Comparison of ENCODE assay signal across 28 cellular contexts in the genomic region with DNA sequence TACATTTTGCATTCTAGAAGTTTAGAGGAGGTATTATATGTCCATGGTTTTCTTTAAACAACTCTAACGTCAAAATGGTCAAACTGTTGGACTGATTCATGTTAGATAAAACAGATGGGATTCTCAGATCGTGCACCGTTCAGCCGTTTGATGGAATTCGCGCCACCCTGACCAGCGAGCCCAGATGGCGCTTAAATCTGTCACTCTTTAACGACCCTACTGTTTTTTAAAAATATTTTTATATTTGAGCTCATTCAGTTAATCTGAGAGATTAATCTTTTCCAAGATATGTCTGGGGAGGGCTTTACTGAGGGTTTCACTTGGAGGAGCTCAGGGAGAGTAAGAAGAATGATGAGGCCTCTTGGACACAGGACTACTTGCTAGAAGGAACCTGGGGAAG.
"Had no signal": no experiment of that assay in that cellular context is flagged by ENCODE, and none has a peak within 500 bp of the region (broad histone marks: within the 10 kb centered on the region; RNA-seq: fewer than 3 reads in every experiment).

No MANE protein-coding gene starts in this region.

- DNase-seq: activated CD4-positive, alpha-beta memory T cell treated with anti-CD3 and anti-CD28 coated beads, Interleukin-2, amount 10 ng/mL, durations not matched to agents 7 days and 5 days; activated CD4-positive, alpha-beta T cell treated with anti-CD3 and anti-CD28 coated beads, Interleukin-2, amount 10 ng/mL, durations not matched to agents 24 days and 14 days; activated CD8-positive, alpha-beta memory T cell treated with anti-CD3 and anti-CD28 coated beads, Interleukin-2, amount 50 U/mL, for 48 hours; activated gamma-delta T cell; activated naive CD4-positive, alpha-beta T cell treated with anti-CD3 and anti-CD28 coated beads, Interleukin-2, amount 10 ng/mL, durations not matched to agents 7 days and 5 days; activated naive CD8-positive, alpha-beta T cell treated with anti-CD3 and anti-CD28 coated beads, Interleukin-2, amount 10 ng/mL, durations not matched to agents 7 days and 5 days; activated T-cell treated with anti-CD3 and anti-CD28 coated beads, Interleukin-2, amount 50 U/mL, for 24 hours; dermis blood vessel endothelial cell; effector CD4-positive, alpha-beta T cell; esophagus squamous epithelium; foreskin melanocyte; heart right ventricle; midbrain; naive thymus-derived CD8-positive, alpha-beta T cell; posterior cingulate gyrus; right cardiac atrium; stimulated activated CD4-positive, alpha-beta T cell treated with anti-CD3 and anti-CD28 coated beads, Interleukin-15, amount 100 ng/mL, for 24 hours; stimulated activated CD4-positive, alpha-beta T cell treated with anti-CD3 and anti-CD28 coated beads, Interleukin-2, amount 100 ng/mL, for 24 hours; stimulated activated naive B cell treated with anti-CD40 and anti-IgM and Interleukin-4, amounts not matched to agents 10 μg/mL and 1 μg/mL and 100 μg/mL, for 72 hours; stomach; T-helper 9 cell; thyroid gland; upper lobe of right lung; WERI-Rb-1 had no signal

- H3K4me3 Mint-ChIP-seq: activated CD4-positive, alpha-beta memory T cell treated with anti-CD3 and anti-CD28 coated beads, Interleukin-2, amount 10 ng/mL, durations not matched to agents 7 days and 5 days; activated CD4-positive, alpha-beta T cell treated with anti-CD3 and anti-CD28 coated beads, Interleukin-2, amount 10 ng/mL, durations not matched to agents 24 days and 14 days; activated naive CD4-positive, alpha-beta T cell treated with anti-CD3 and anti-CD28 coated beads, Interleukin-2, amount 10 ng/mL, durations not matched to agents 7 days and 5 days; activated naive CD8-positive, alpha-beta T cell treated with anti-CD3 and anti-CD28 coated beads, Interleukin-2, amount 10 ng/mL, durations not matched to agents 7 days and 5 days; activated T-cell treated with anti-CD3 and anti-CD28 coated beads, Interleukin-2, amount 50 U/mL, for 24 hours; memory B cell; naive thymus-derived CD8-positive, alpha-beta T cell; neural crest cell; stimulated activated naive B cell treated with anti-CD40 and anti-IgM and Interleukin-4, amounts not matched to agents 10 μg/mL and 1 μg/mL and 100 μg/mL, for 72 hours had no signal

- H3K27ac Mint-ChIP-seq: activated CD4-positive, alpha-beta memory T cell treated with anti-CD3 and anti-CD28 coated beads, Interleukin-2, amount 10 ng/mL, durations not matched to agents 7 days and 5 days; activated CD4-positive, alpha-beta T cell treated with anti-CD3 and anti-CD28 coated beads, Interleukin-2, amount 10 ng/mL, durations not matched to agents 24 days and 14 days; activated naive CD4-positive, alpha-beta T cell treated with anti-CD3 and anti-CD28 coated beads, Interleukin-2, amount 10 ng/mL, durations not matched to agents 7 days and 5 days; activated naive CD8-positive, alpha-beta T cell treated with anti-CD3 and anti-CD28 coated beads, Interleukin-2, amount 10 ng/mL, durations not matched to agents 7 days and 5 days; activated T-cell treated with anti-CD3 and anti-CD28 coated beads, Interleukin-2, amount 50 U/mL, for 24 hours; memory B cell; naive thymus-derived CD8-positive, alpha-beta T cell; stimulated activated naive B cell treated with anti-CD40 and anti-IgM and Interleukin-4, amounts not matched to agents 10 μg/mL and 1 μg/mL and 100 μg/mL, for 72 hours had no signal

- H3K4me1 Mint-ChIP-seq: activated CD4-positive, alpha-beta memory T cell treated with anti-CD3 and anti-CD28 coated beads, Interleukin-2, amount 10 ng/mL, durations not matched to agents 7 days and 5 days; activated CD4-positive, alpha-beta T cell treated with anti-CD3 and anti-CD28 coated beads, Interleukin-2, amount 10 ng/mL, durations not matched to agents 24 days and 14 days; activated naive CD4-positive, alpha-beta T cell treated with anti-CD3 and anti-CD28 coated beads, Interleukin-2, amount 10 ng/mL, durations not matched to agents 7 days and 5 days had no signal

- ATAC-seq: activated CD4-positive, CD25-positive, alpha-beta regulatory T cell treated with anti-CD3 and anti-CD28 coated beads, Interleukin-2, amount 50 U/mL, for 24 hours; heart right ventricle; left lobe of liver; naive thymus-derived CD8-positive, alpha-beta T cell; right cardiac atrium; upper lobe of right lung had no signal

- H3K27me3 Mint-ChIP-seq: activated T-cell treated with anti-CD3 and anti-CD28 coated beads, Interleukin-2, amount 50 U/mL, for 24 hours; memory B cell had no signal

- H3K9me3 Mint-ChIP-seq: activated CD4-positive, alpha-beta memory T cell treated with anti-CD3 and anti-CD28 coated beads, Interleukin-2, amount 10 ng/mL, durations not matched to agents 7 days and 5 days; activated CD4-positive, alpha-beta T cell treated with anti-CD3 and anti-CD28 coated beads, Interleukin-2, amount 10 ng/mL, durations not matched to agents 24 days and 14 days; activated naive CD4-positive, alpha-beta T cell treated with anti-CD3 and anti-CD28 coated beads, Interleukin-2, amount 10 ng/mL, durations not matched to agents 7 days and 5 days; activated naive CD8-positive, alpha-beta T cell treated with anti-CD3 and anti-CD28 coated beads, Interleukin-2, amount 10 ng/mL, durations not matched to agents 7 days and 5 days; activated T-cell treated with anti-CD3 and anti-CD28 coated beads, Interleukin-2, amount 50 U/mL, for 24 hours; memory B cell; naive thymus-derived CD8-positive, alpha-beta T cell; neural crest cell; stimulated activated naive B cell treated with anti-CD40 and anti-IgM and Interleukin-4, amounts not matched to agents 10 μg/mL and 1 μg/mL and 100 μg/mL, for 72 hours had no signal

- H3K36me3 Mint-ChIP-seq: activated naive CD4-positive, alpha-beta T cell treated with anti-CD3 and anti-CD28 coated beads, Interleukin-2, amount 10 ng/mL, durations not matched to agents 7 days and 5 days; activated naive CD8-positive, alpha-beta T cell treated with anti-CD3 and anti-CD28 coated beads, Interleukin-2, amount 10 ng/mL, durations not matched to agents 7 days and 5 days; memory B cell; naive thymus-derived CD8-positive, alpha-beta T cell; stimulated activated naive B cell treated with anti-CD40 and anti-IgM and Interleukin-4, amounts not matched to agents 10 μg/mL and 1 μg/mL and 100 μg/mL, for 72 hours had no signal
